ENCODE assay signal across 8 cellular contexts in the genomic region with DNA sequence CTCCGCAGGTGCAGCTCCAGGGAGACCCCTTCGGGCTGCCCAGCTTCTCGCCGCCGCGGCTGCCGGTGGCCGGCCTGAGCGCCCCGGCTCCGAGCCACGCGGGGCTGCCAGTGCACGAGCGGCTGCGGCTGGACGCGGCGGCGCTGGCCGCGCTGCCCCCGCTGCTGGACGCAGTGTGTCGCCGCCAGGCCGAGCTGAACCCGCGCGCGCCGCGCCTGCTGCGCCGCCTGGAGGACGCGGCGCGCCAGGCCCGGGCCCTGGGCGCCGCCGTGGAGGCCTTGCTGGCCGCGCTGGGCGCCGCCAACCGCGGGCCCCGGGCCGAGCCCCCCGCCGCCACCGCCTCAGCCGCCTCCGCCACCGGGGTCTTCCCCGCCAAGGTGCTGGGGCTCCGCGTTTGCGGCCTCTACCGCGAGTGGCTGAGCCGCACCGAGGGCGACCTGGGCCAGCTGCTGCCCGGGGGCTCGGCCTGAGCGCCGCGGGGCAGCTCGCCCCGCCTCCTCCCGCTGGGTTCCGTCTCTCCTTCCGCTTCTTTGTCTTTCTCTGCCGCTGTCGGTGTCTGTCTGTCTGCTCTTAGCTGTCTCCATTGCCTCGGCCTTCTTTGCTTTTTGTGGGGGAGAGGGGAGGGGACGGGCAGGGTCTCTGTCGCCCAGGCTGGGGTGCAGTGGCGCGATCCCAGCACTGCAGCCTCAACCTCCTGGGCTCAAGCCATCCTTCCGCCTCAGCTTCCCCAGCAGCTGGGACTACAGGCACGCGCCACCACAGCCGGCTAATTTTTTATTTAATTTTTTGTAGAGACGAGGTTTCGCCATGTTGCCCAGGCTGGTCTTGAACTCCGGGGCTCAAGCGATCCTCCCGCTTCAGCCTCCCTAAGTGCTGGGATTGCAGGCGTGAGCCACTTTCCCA. TPM values are rescaled to one million over a fixed set of nuclear protein-coding genes. Genes with fewer than 3 reads are reported as not detected.
DNase-seq lines count a peak whose midpoint lies in the region; ATAC-seq and TF ChIP-seq lines count a peak whose summit lies in the region.

No MANE protein-coding gene starts in this region.

- no peaks in the 10 kb centered on the region for H3K9me2 ChIP-seq in DOHH2 (replicated peaks; ENCODE audit: control insufficient read depth, low read length)

- no peak for TF ChIP-seq CTCF in DOHH2 (IDR thresholded peaks at IDR 0.05; ENCODE audit: low read depth, low read length, poor library complexity, severe bottlenecking)
- no peak for TF ChIP-seq CTCF in lung (IDR thresholded peaks at IDR 0.05; ENCODE audit: control extremely low read depth, extremely low read depth)

- ATAC-seq in GM21423 (IDR thresholded peaks at IDR 0.05; ENCODE audit: unreplicated experiment) (peak; percentile 58), lung (ENCODE audit: insufficient read depth, low FRiP score) (peak; percentile 84), GM18861 (IDR thresholded peaks at IDR 0.05; ENCODE audit: unreplicated experiment) (no peak)
- peak; percentile 93 for ATAC-seq in stimulated activated effector memory CD8-positive, alpha-beta T cell treated with anti-CD3 and anti-CD28 coated beads, Interleukin-12 subunit alpha, Interleukin-12 subunit beta, amount 100 ng/mL, for 72 hours

- H3K9me3 Mint-ChIP-seq in stimulated activated effector memory CD8-positive, alpha-beta T cell treated with anti-CD3 and anti-CD28 coated beads, Interleukin-12 subunit alpha, Interleukin-12 subunit beta, amount 100 ng/mL, for 72 hours: peaks cover 3% of the 10 kb centered on the region

- H3K79me2 ChIP-seq in DOHH2 (ENCODE audit: control insufficient read depth, low read length): no peaks in the 10 kb centered on the region

- peak overlapping the region; percentile 93 for H3K27ac Mint-ChIP-seq in stimulated activated effector memory CD8-positive, alpha-beta T cell treated with anti-CD3 and anti-CD28 coated beads, Interleukin-12 subunit alpha, Interleukin-12 subunit beta, amount 100 ng/mL, for 72 hours

- H3K36me3 ChIP-seq in DOHH2 (ENCODE audit: control insufficient read depth, low read length) (no peaks in the 10 kb centered on the region), lung (ENCODE audit: control insufficient read depth in 2 of 2, insufficient read depth in 2 of 2, low read length in 2 of 2) (no peaks in the 10 kb centered on the region)
- no peaks in the 10 kb centered on the region for H3K36me3 ChIP-seq in effector memory CD4-positive, alpha-beta T cell (ENCODE audit: control insufficient read depth, insufficient read depth, low read length)

- DNase-seq in MV-4-11 (lab: John Stamatoyannopoulos, UW) (peak; percentile 53), lung (ENCODE audit: low spot score) (peak; percentile 57)
- DNase-seq in activated CD4-positive, alpha-beta T cell treated with anti-CD3 and anti-CD28 coated beads, Interleukin-2, amount 50 U/mL, for 48 hours: peak; percentile 57 to 67
- peak; percentile 19 to 38 (median 25) for DNase-seq in effector memory CD4-positive, alpha-beta T cell
- peak; percentile 70 to 87 for DNase-seq in stimulated activated effector memory CD8-positive, alpha-beta T cell treated with anti-CD3 and anti-CD28 coated beads, Interleukin-12 subunit alpha, Interleukin-12 subunit beta, amount 100 ng/mL, for 72 hours (ENCODE audit: low spot score in 2 of 2)

- H3K27ac ChIP-seq in DOHH2 (ENCODE audit: low read depth, low read length): peak overlapping the region; percentile 90
- H3K27ac ChIP-seq in effector memory CD4-positive, alpha-beta T cell (ENCODE audit: insufficient read depth, low read length, poor library complexity, severe bottlenecking): peak overlapping the region; percentile 69
- peak overlapping the region; percentile 90 to 94 for H3K27ac ChIP-seq in lung (ENCODE audit: low read depth in 1 of 2, low read length in 1 of 2)

- no peaks in the 10 kb centered on the region for H3K27me3 ChIP-seq in DOHH2 (ENCODE audit: control insufficient read depth, low read length)
- no peaks in the 10 kb centered on the region for H3K27me3 ChIP-seq in effector memory CD4-positive, alpha-beta T cell (replicated peaks; ENCODE audit: control insufficient read depth, insufficient read depth, low read length, poor library complexity, severe bottlenecking)
- H3K27me3 ChIP-seq in lung (ENCODE audit: control insufficient read depth, insufficient read depth): no peaks in the 10 kb centered on the region

- H3F3A ChIP-seq in DOHH2 (ENCODE audit: control insufficient read depth, insufficient read depth): peaks cover 41% of the 10 kb centered on the region

- 6% methylated on average over 82 to 93 of the region's 93 CpGs for WGBS in lung, 2 donors

- no peaks in the 10 kb centered on the region for H4K20me1 ChIP-seq in DOHH2 (ENCODE audit: control insufficient read depth, insufficient read depth, low read depth, low read length)

- H3K4me1 Mint-ChIP-seq in stimulated activated effector memory CD8-positive, alpha-beta T cell treated with anti-CD3 and anti-CD28 coated beads, Interleukin-12 subunit alpha, Interleukin-12 subunit beta, amount 100 ng/mL, for 72 hours: peaks cover 27% of the 10 kb centered on the region

- peak overlapping the region; percentile 87 for H3K4me3 Mint-ChIP-seq in stimulated activated effector memory CD8-positive, alpha-beta T cell treated with anti-CD3 and anti-CD28 coated beads, Interleukin-12 subunit alpha, Interleukin-12 subunit beta, amount 100 ng/mL, for 72 hours

- H3K4me3 ChIP-seq in DOHH2 (ENCODE audit: low read length) (peak overlapping the region; percentile 77), lung (peak overlapping the region; percentile 62)
- H3K4me3 ChIP-seq in effector memory CD4-positive, alpha-beta T cell (ENCODE audit: insufficient read depth, low read depth, low read length, poor library complexity, severe bottlenecking): peak overlapping the region; percentile 59

- peaks cover 4% of the 10 kb centered on the region for H3K36me3 Mint-ChIP-seq in stimulated activated effector memory CD8-positive, alpha-beta T cell treated with anti-CD3 and anti-CD28 coated beads, Interleukin-12 subunit alpha, Interleukin-12 subunit beta, amount 100 ng/mL, for 72 hours

- H3K9me3 ChIP-seq in DOHH2 (ENCODE audit: control insufficient read depth, insufficient read depth, low read length) (peaks cover 5% of the 10 kb centered on the region; the same call in 1 of the 2 replicates), lung (ENCODE audit: control insufficient read depth in 2 of 2, insufficient read depth in 1 of 2, low read length in 1 of 2) (no peaks in the 10 kb centered on the region)
- H3K9me3 ChIP-seq in effector memory CD4-positive, alpha-beta T cell (ENCODE audit: control insufficient read depth, low read length): no peaks in the 10 kb centered on the region

- H3K4me1 ChIP-seq in DOHH2 (ENCODE audit: control insufficient read depth, low read length): peaks cover 47% of the 10 kb centered on the region
- peaks cover 22% of the 10 kb centered on the region for H3K4me1 ChIP-seq in effector memory CD4-positive, alpha-beta T cell (ENCODE audit: control insufficient read depth, insufficient read depth, low read length, poor library complexity, severe bottlenecking)
- peaks cover 0 to 12% of the 10 kb centered on the region in 2 donors for H3K4me1 ChIP-seq in lung (ENCODE audit: control insufficient read depth in 2 of 2, insufficient read depth in 2 of 2, low read length in 2 of 2)

- H3K4me2 ChIP-seq in DOHH2 (ENCODE audit: low read length): peak overlapping the region; percentile 89

RNA-seq across cellular contexts. Expression of gene CTF1, which starts 5.9 kb away (rescaled TPM):
- 1 to 10 TPM; 4.7 to 9.8 TPM for total RNA-seq in lung
- polyA plus RNA-seq in lung: 1 to 10 TPM; 3.3 to 5.6 TPM

RNA-seq across cellular contexts. Expression of gene BCL7C, which starts 8.4 kb away (rescaled TPM):
- total RNA-seq in lung: 10 to 100 TPM; 25.7 to 30.9 TPM
- 10 to 100 TPM; 18.2 to 51.8 TPM for polyA plus RNA-seq in lung

RNA-seq across cellular contexts. Expression of gene FBXL19, which starts 21.1 kb away (rescaled TPM):
- 10 to 100 TPM; 10.6 to 17.3 TPM for total RNA-seq in lung
- 10 to 100 TPM; 10.3 to 15.8 TPM for polyA plus RNA-seq in lung

RNA-seq across cellular contexts. Expression of gene ORAI3, which starts 46.5 kb away (rescaled TPM):
- total RNA-seq in lung: 10 to 100 TPM; 23.9 to 27.4 TPM
- 10 to 100 TPM; 20.2 to 23.3 TPM for polyA plus RNA-seq in lung

RNA-seq across cellular contexts. Expression of gene SETD1A, which starts 55.2 kb away (rescaled TPM):
- 10 to 100 TPM in 1 of 2 donors, 1 to 10 TPM in 1; 7.4 to 22.0 TPM for total RNA-seq in lung
- 10 to 100 TPM in 1 of 2 donors, 1 to 10 TPM in 1; 8.7 to 13.1 TPM for polyA plus RNA-seq in lung

Comparison
In these comparisons a context has a peak if more than half of its experiments do, and no peak if none do; other contexts are left out.
1. DNase-seq: peak in every context shown above with its lines; median percentile 78 in stimulated activated effector memory CD8-positive, alpha-beta T cell treated with anti-CD3 and anti-CD28 coated beads, Interleukin-12 subunit alpha, Interleukin-12 subunit beta, amount 100 ng/mL, for 72 hours; 62 in activated CD4-positive, alpha-beta T cell treated with anti-CD3 and anti-CD28 coated beads, Interleukin-2, amount 50 U/mL, for 48 hours; 57 in lung; 53 in MV-4-11; 25 in effector memory CD4-positive, alpha-beta T cell.